ENCODE assay signal across 25 cellular contexts in the genomic region with DNA sequence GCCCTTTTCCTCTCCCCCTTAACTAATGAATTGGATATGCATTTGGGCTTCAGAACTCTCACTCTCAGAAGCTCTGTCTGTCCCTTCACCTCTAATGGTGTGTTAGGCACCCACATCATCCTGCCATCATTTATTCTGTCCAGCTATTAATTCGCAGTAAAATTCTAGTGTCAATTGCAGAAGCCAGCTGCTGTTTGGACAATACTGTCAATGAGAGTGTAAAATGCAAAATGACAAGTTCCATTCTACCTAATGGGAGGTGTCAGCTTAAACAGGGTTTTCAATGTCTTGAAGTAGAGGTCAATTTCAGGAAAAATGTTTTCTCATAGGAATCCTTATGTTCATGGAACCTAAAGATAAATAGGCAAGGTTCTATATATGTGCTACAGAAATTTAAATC.
"Had no signal": no experiment of that assay in that cellular context is flagged by ENCODE, and none has a peak within 500 bp of the region (broad histone marks: within the 10 kb centered on the region; RNA-seq: fewer than 3 reads in every experiment).

No MANE protein-coding gene starts in this region.

- ATAC-seq: activated CD4-positive, CD25-positive, alpha-beta regulatory T cell treated with anti-CD3 and anti-CD28 coated beads, Interleukin-2, amount 50 U/mL, for 24 hours; activated CD8-positive, alpha-beta T cell treated with anti-CD3 and anti-CD28 coated beads for 36 hours; activated T-cell treated with anti-CD3 and anti-CD28 coated beads, Interleukin-2, amount 50 U/mL, for 4 hours; activated T-helper 17 cell treated with anti-CD3 and anti-CD28 coated beads, Interleukin-2, amount 50 U/mL, for 72 hours; esophagus mucosa had no signal

- H3K36me3 ChIP-seq: brain microvascular endothelial cell, WERI-Rb-1 had no signal

- H3K4me3 ChIP-seq: coronary artery, dorsolateral prefrontal cortex had no signal

- H3K27ac ChIP-seq: brain microvascular endothelial cell, coronary artery, dorsolateral prefrontal cortex, WERI-Rb-1 had no signal

- H3K27me3 ChIP-seq: brain microvascular endothelial cell, dorsolateral prefrontal cortex had no signal

- DNase-seq: activated B cell treated with CpG ODN at 0.5 μM for 24 hours; activated CD4-positive, alpha-beta T cell treated with anti-CD3 and anti-CD28 coated beads for 48 hours; activated CD4-positive, alpha-beta T cell treated with anti-CD3 and anti-CD28 coated beads, Interleukin-2, amount 50 U/mL, for 1 hour; activated CD4-positive, alpha-beta T cell treated with anti-CD3 and anti-CD28 coated beads, Interleukin-2, amount 50 U/mL, for 48 hours; activated CD8-positive, alpha-beta memory T cell treated with anti-CD3 and anti-CD28 coated beads for 24 hours; activated CD8-positive, alpha-beta T cell treated with anti-CD3 and anti-CD28 coated beads for 36 hours; activated effector memory CD4-positive, alpha-beta T cell treated with Interleukin-2 at 50 U/mL for 16 hours; activated gamma-delta T cell treated with Interleukin-2 at 50 U/mL for 16 hours; activated naive CD4-positive, alpha-beta T cell treated with anti-CD3 and anti-CD28 coated beads, Interleukin-2, amount 50 U/mL, for 16 hours; activated naive CD4-positive, alpha-beta T cell treated with Interleukin-2 at 50 U/mL for 16 hours; activated T-cell treated with anti-CD3 and anti-CD28 coated beads, Interleukin-2, amount 50 U/mL, for 4 hours; amniotic stem cell; anterior cingulate cortex; brain microvascular endothelial cell; dorsolateral prefrontal cortex; effector memory CD4-positive, alpha-beta T cell; endodermal cell; foreskin fibroblast; head of caudate nucleus; T1000; WERI-Rb-1 had no signal
